In the genomic region with DNA sequence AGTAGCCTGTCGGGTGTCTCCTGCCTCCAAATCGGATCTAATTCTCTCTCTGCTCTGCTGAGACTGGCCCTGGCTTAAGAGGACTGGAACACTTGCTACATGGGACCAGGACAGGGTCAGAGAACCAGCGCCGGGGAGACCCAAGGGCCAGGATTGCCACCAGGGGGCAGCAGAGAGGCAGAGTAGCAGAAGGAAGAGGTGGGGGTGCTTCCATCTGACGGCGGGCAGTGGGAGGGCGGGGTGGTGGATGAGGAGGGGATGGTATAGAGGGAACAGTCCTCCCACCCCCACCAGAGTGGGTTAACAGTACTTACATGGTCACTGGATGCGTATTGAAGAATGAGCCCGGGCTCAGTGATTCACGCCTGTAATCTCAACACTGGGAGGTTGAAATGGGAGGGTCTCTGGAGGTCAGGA, we compare ENCODE assay signal across 9 cellular contexts. TPM values are rescaled to one million over a fixed set of nuclear protein-coding genes. Genes with fewer than 3 reads are reported as not detected.
A peak's percentile ranks its signal among the peaks of the same experiment; 100 is the strongest.
DNase-seq lines count a peak whose midpoint lies in the region; ATAC-seq, FAIRE-seq and TF ChIP-seq lines count a peak whose summit lies in the region.
"Had no signal": no experiment of that assay in that cellular context is flagged by ENCODE, and none has a peak within 500 bp of the region (broad histone marks: within the 10 kb centered on the region; RNA-seq: fewer than 3 reads in every experiment).

No MANE protein-coding gene starts in this region.

- ATAC-seq in GM18867 (IDR thresholded peaks at IDR 0.05; ENCODE audit: unreplicated experiment): no peak

- intact Hi-C loops in kidney (cut with DNase I): no loop called here

- H3K36me3 ChIP-seq in bronchial epithelial cell (ENCODE audit: control insufficient read depth, insufficient read depth, low read length) (no peaks in the 10 kb centered on the region), kidney (ENCODE audit: control insufficient read depth in 1 of 2, insufficient read depth in 2 of 2, low read length in 2 of 2) (peaks cover 0 to 5% of the 10 kb centered on the region in 2 donors)

- FAIRE-seq in bronchial epithelial cell (lab: Jason Lieb, UNC) (no peak), kidney (lab: Jason Lieb, UNC) (no peak)

- H3K9me3 ChIP-seq in kidney (ENCODE audit: control insufficient read depth in 1 of 2, low read length in 2 of 2): no peaks in the 10 kb centered on the region

- no peaks in the 10 kb centered on the region for H3K27me3 ChIP-seq in bronchial epithelial cell (ENCODE audit: control insufficient read depth, insufficient read depth, low read length)

- peak; percentile 76 for DNase-seq in DMS53 (lab: John Stamatoyannopoulos, UW)
- no peak for DNase-seq in DMS53 treated with DMSO at 0.1 percent for 48 hours (lab: John Stamatoyannopoulos, UW; ENCODE audit: unreplicated experiment)
- DNase-seq in NCI-H146 (lab: John Stamatoyannopoulos, UW): peak; percentile 84
- peak; percentile 66 to 93 (median 84) for DNase-seq in activated CD4-positive, CD25-positive, alpha-beta regulatory T cell (lab: John Stamatoyannopoulos, UW)
- DNase-seq in bronchial epithelial cell (ENCODE audit: low read depth): peak; percentile 42
- DNase-seq in kidney: peak; percentile 88
- DNase-seq in stimulated activated CD4-positive, alpha-beta T cell treated with anti-CD3 and anti-CD28 coated beads, Interleukin-2, amount 100 ng/mL, for 24 hours: peak; percentile 95

- H3K27ac ChIP-seq in kidney (ENCODE audit: low read depth in 2 of 2, low read length in 2 of 2): no peak overlapping the region

- H3K4me3 ChIP-seq in bronchial epithelial cell (ENCODE audit: low read depth, low read length): no peak overlapping the region
- H3K4me3 ChIP-seq in kidney (ENCODE audit: low read length in 2 of 2): no peak overlapping the region

- H3K4me1 ChIP-seq in kidney (ENCODE audit: control insufficient read depth in 1 of 2, insufficient read depth in 1 of 2, low read depth in 1 of 2, low read length in 2 of 2): no peaks in the 10 kb centered on the region

- TF ChIP-seq CTCF in bronchial epithelial cell (IDR thresholded peaks at IDR 0.05; ENCODE audit: insufficient read depth, low read length, severe bottlenecking) (peak; percentile 86), kidney (IDR thresholded peaks at IDR 0.05; ENCODE audit: borderline replicate concordance, extremely low read depth, insufficient read depth) (peak; percentile 63)

- H3K9ac ChIP-seq in kidney (ENCODE audit: low read length in 2 of 2): no peak overlapping the region

RNA-seq across cellular contexts. Expression of gene SELENOW, which starts 11.9 kb away (rescaled TPM):
- total RNA-seq in bronchial epithelial cell (149 and 175 TPM in 2 replicates), kidney (254 TPM)
- 530 TPM for polyA plus RNA-seq in kidney (ENCODE audit: insufficient read depth, low read depth, low replicate concordance)

RNA-seq across cellular contexts. Expression of gene TPRX1, which starts 13.9 kb away (rescaled TPM):
- total RNA-seq in bronchial epithelial cell: not detected in 2 replicates
- not detected for total RNA-seq in kidney
- not detected for polyA plus RNA-seq in kidney (ENCODE audit: insufficient read depth, low read depth, low replicate concordance)
- total RNA-seq: mononuclear cell had no signal

RNA-seq across cellular contexts. Expression of gene CRX, which starts 31.3 kb away (rescaled TPM):
- not detected in 2 replicates for total RNA-seq in bronchial epithelial cell
- total RNA-seq in kidney: not detected
- not detected for polyA plus RNA-seq in kidney (ENCODE audit: insufficient read depth, low read depth, low replicate concordance)
- total RNA-seq: mononuclear cell had no signal

RNA-seq across cellular contexts. Expression of gene NOP53, which starts 45.1 kb away (rescaled TPM):
- total RNA-seq in bronchial epithelial cell (112 and 121 TPM in 2 replicates), kidney (305 TPM)
- 258 TPM for polyA plus RNA-seq in kidney (ENCODE audit: insufficient read depth, low read depth, low replicate concordance)
